ENCODE assay signal across 8 cellular contexts in the genomic region with DNA sequence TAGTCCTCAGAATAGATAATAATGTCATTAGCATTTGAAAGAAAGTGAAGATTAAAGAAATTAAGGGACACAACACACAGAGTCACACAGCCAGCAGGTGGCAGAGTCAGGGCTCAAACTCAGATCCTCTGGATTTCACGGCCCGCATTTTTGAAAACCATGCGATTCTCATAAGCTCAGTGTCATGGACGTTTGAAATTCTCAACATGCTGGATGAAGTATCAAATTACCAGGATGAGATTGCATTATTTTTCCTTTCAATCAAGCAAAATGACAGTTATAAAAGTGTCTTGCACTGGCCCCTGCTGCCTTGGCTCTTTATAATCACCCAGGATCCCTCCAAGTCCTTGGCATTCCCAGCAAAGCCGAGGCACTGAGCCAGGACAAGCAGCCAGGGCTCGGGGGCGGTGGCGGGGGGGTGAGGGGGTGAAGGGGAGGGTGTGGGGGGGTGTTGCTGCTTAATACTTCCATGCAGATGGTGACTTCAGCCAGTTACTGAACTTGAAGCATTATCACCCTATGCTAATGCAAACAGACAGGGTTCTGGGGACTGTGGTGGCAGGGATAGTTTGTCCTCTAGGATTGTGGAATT. TPM values are rescaled to one million over a fixed set of nuclear protein-coding genes. Genes with fewer than 3 reads are reported as not detected.
DNase-seq lines count a peak whose midpoint lies in the region; ATAC-seq and TF ChIP-seq lines count a peak whose summit lies in the region.

No MANE protein-coding gene starts in this region.

- intact Hi-C loops in breast epithelium (cut with DNase I; ENCODE audit: low total_unique reads): no loop called here

- H3K4me1 ChIP-seq in breast epithelium: no peaks in the 10 kb centered on the region

- H3K36me3 ChIP-seq in breast epithelium: no peaks in the 10 kb centered on the region
- no peaks in the 10 kb centered on the region for H3K36me3 ChIP-seq in kidney epithelial cell (ENCODE audit: control insufficient read depth, insufficient read depth, low read length)

- ATAC-seq in HG02588 (IDR thresholded peaks at IDR 0.05; ENCODE audit: unreplicated experiment): no peak
- no peak for ATAC-seq in HG02870 (IDR thresholded peaks at IDR 0.05; ENCODE audit: unreplicated experiment)

- TF ChIP-seq POLR2A in breast epithelium (IDR thresholded peaks at IDR 0.05): no peak

- DNase-seq in GDM1 (lab: John Stamatoyannopoulos, UW) (peak; percentile 37), NAMALWA (ENCODE audit: low spot score) (peak; percentile 56), breast epithelium (ENCODE audit: low spot score in 2 of 2) (peak; percentile 35 to 61), kidney epithelial cell (ENCODE audit: low read depth) (no peak)
- peak; percentile 33 for DNase-seq in stimulated activated CD4-positive, alpha-beta T cell treated with anti-CD3 and anti-CD28 coated beads, Interleukin-2, amount 100 ng/mL, for 4 hours (ENCODE audit: low read depth)

- peak overlapping the region; percentile 14; the same call in 1 of the 2 replicates for H3K4me3 ChIP-seq in WI38 (ENCODE audit: low read depth, low read length)
- H3K4me3 ChIP-seq in breast epithelium: peak overlapping the region in 2 of 3 donors; percentile 10 to 39
- no peak overlapping the region for H3K4me3 ChIP-seq in kidney epithelial cell (ENCODE audit: low read depth, low read length)

- no peaks in the 10 kb centered on the region for H3K27me3 ChIP-seq in breast epithelium
- no peaks in the 10 kb centered on the region for H3K27me3 ChIP-seq in kidney epithelial cell (ENCODE audit: control insufficient read depth, insufficient read depth, low read length)

- peak; percentile 58 for TF ChIP-seq CTCF in WI38 (IDR thresholded peaks at IDR 0.05; ENCODE audit: low read depth, low read length)
- peak; percentile 43 to 70 (median 62) for TF ChIP-seq CTCF in breast epithelium (IDR thresholded peaks at IDR 0.05)
- peak; percentile 65 for TF ChIP-seq CTCF in kidney epithelial cell (IDR thresholded peaks at IDR 0.05; ENCODE audit: insufficient read depth, low read length, poor library complexity, severe bottlenecking)

- peak overlapping the region in 1 of 2 donors; percentile 6 for H3K27ac ChIP-seq in breast epithelium

- no peaks in the 10 kb centered on the region for H3K9me3 ChIP-seq in breast epithelium

RNA-seq across cellular contexts. Expression of a gene that starts 6.6 kb away (rescaled TPM):
- 10 to 100 TPM; 25.3 to 77.8 (median 38.7) TPM for total RNA-seq in breast epithelium
- 23.5 and 29.3 TPM in 2 replicates for total RNA-seq in kidney epithelial cell

RNA-seq across cellular contexts. Expression of a gene that starts 32.2 kb away (rescaled TPM):
- total RNA-seq in breast epithelium (10 to 100 TPM; 12.1 to 41.4 (median 19.5) TPM), kidney epithelial cell (7.7 and 9.6 TPM in 2 replicates)

RNA-seq across cellular contexts. Expression of a gene that starts 49.6 kb away (rescaled TPM):
- total RNA-seq in breast epithelium (10 to 100 TPM in 1 of 3 donors, 1 to 10 TPM in 2; 6.0 to 19.0 (median 7.2) TPM), kidney epithelial cell (8.3 and 9.7 TPM in 2 replicates)
